ENCODE assay signal across 18 cellular contexts in genomic region chr2:185978634-185979405, GRCh38.
DNase-seq lines count a peak whose midpoint lies in the region; ATAC-seq, FAIRE-seq and TF ChIP-seq lines count a peak whose summit lies in the region.
"Had no signal": no experiment of that assay in that cellular context is flagged by ENCODE, and none has a peak within 500 bp of the region (broad histone marks: within the 10 kb centered on the region; RNA-seq: fewer than 3 reads in every experiment).

No MANE protein-coding gene starts in this region.

- H3K79me2 ChIP-seq in K562 (ENCODE audit: control insufficient read depth, insufficient read depth, low read length), result no peaks in the 10 kb centered on the region

- H3K27ac ChIP-seq in K562 (ENCODE audit: extremely low read depth, low read depth, low read length), result no peak overlapping the region
- H3K27ac ChIP-seq: adrenal gland, upper lobe of left lung had no signal

- DNase-seq in BJ (ENCODE audit: low read depth) (peak; percentile 74), M059J (ENCODE audit: low read depth) (peak; percentile 33), K562 (ENCODE audit: extremely low read depth in 1 of 4, low spot score in 3 of 4) (no peak), kidney tubule cell (ENCODE audit: low spot score) (peak; percentile 4), DMS53 (lab: John Stamatoyannopoulos, UW) (no peak)
- no peak for DNase-seq in effector CD8-positive, alpha-beta T cell (lab: John Stamatoyannopoulos, UW)
- DNase-seq: adrenal gland; Kasumi-1; NCI-H1694; NCI-H526; stimulated activated CD4-positive, alpha-beta T cell treated with anti-CD3 and anti-CD28 coated beads, Interleukin-12 subunit alpha, Interleukin-12 subunit beta, amount 100 ng/mL, for 4 hours; stimulated activated naive CD8-positive, alpha-beta T cell treated with anti-CD3 and anti-CD28 coated beads, Interleukin-15, Interleukin-2, amounts not matched to agents 100 U/mL and 50 U/mL, for 24 hours; T-helper 1 cell; upper lobe of left lung had no signal

- WGBS in K562 (ENCODE audit: insufficient coverage, low coverage, missing lambda C conversion rate), result 2% methylated on average over 3 of the region's 3 CpGs

- H3K9ac ChIP-seq in K562 (ENCODE audit: insufficient read depth in 1 of 2, low read depth in 2 of 2, low read length in 2 of 2), result no peak overlapping the region

- no peaks in the 10 kb centered on the region for H4K20me1 ChIP-seq in K562 (replicated peaks; ENCODE audit: control insufficient read depth, insufficient read depth, low read length)

- TF ChIP-seq RAD21 in K562 (CRISPR knock-in tag; conservative IDR thresholded peaks at IDR 0.05 in 1 of 2, IDR thresholded peaks at IDR 0.05 in 1 of 2), result no peak

- no peak for FAIRE-seq in K562 (lab: Jason Lieb, UNC)
- FAIRE-seq: GM19239 had no signal

- no peaks in the 10 kb centered on the region; the same call in 1 of the 2 replicates for H3K9me3 ChIP-seq in K562 (replicated peaks; ENCODE audit: control insufficient read depth, insufficient read depth, low read depth, low read length)
- H3K9me3 ChIP-seq: adrenal gland, upper lobe of left lung had no signal

- in situ Hi-C loops in K562 (cut with MboI), result no loop called here

- TF ChIP-seq CTCF in BJ (IDR thresholded peaks at IDR 0.05; ENCODE audit: insufficient read depth, low read depth, low read length) (no peak), K562 (IDR thresholded peaks at IDR 0.05 in 2 of 3, conservative IDR thresholded peaks at IDR 0.05 in 1 of 3; ENCODE audit: insufficient read depth in 2 of 3, low read depth in 1 of 3, low read length in 3 of 3) (no peak)

- TF ChIP-seq EP300 in K562 (IDR thresholded peaks at IDR 0.05; ENCODE audit: low read length), result no peak

- no peak for TF ChIP-seq POLR2A in K562 (conservative IDR thresholded peaks at IDR 0.05)

- CTCF ChIA-PET in BJ (lab: Yijun Ruan, JAX), result interaction anchor here (1.1 kb wide), 1 partner anchor 30 kb away, joined by 3 read pairs; no protein-coding TSS in a partner anchor
- CTCF ChIA-PET in K562 (lab: Yijun Ruan, JAX; ENCODE audit: low intra/inter-chr PET ratio), result no interaction called here

- no peaks in the 10 kb centered on the region for H3K4me1 ChIP-seq in K562 (replicated peaks in 1 of 2; ENCODE audit: control insufficient read depth in 2 of 2, insufficient read depth in 2 of 2, low read length in 2 of 2)
- H3K4me1 ChIP-seq: adrenal gland, upper lobe of left lung had no signal

- POLR2A ChIA-PET in BJ (lab: Charles Lee) (interaction anchor here (0.6 kb wide), 1 partner anchor 311 kb away, joined by 3 read pairs; no protein-coding TSS in a partner anchor), K562 (lab: Yijun Ruan, JAX) (no interaction called here)

- no peak overlapping the region for H3K4me2 ChIP-seq in K562 (ENCODE audit: insufficient read depth, low read length)

- intact Hi-C loops in K562 (cut with micrococcal nuclease), result no loop called here

- no peak overlapping the region for H2AFZ ChIP-seq in K562 (ENCODE audit: low read depth, low read length)

- no peaks in the 10 kb centered on the region for H3K9me1 ChIP-seq in K562 (ENCODE audit: control insufficient read depth, insufficient read depth, low read length)

- H3K27me3 ChIP-seq in BJ (ENCODE audit: control insufficient read depth, insufficient read depth, low read length) (no peaks in the 10 kb centered on the region), K562 (ENCODE audit: control insufficient read depth in 2 of 2, insufficient read depth in 2 of 2, low read length in 2 of 2) (no peaks in the 10 kb centered on the region)
- H3K27me3 ChIP-seq: adrenal gland, upper lobe of left lung had no signal

- ATAC-seq in K562 (no peak), HG02870 (IDR thresholded peaks at IDR 0.05; ENCODE audit: unreplicated experiment) (no peak), GM18520 (IDR thresholded peaks at IDR 0.05; ENCODE audit: unreplicated experiment) (no peak)
- ATAC-seq: left lobe of liver had no signal

- no peaks in the 10 kb centered on the region for H3K36me3 ChIP-seq in BJ (ENCODE audit: control insufficient read depth, insufficient read depth, low read length)
- no peaks in the 10 kb centered on the region for H3K36me3 ChIP-seq in K562 (ENCODE audit: control insufficient read depth, insufficient read depth, low read length)
- H3K36me3 ChIP-seq: adrenal gland, upper lobe of left lung had no signal

- H3K4me3 ChIP-seq in BJ (ENCODE audit: low read depth, low read length) (no peak overlapping the region), K562 (no peak overlapping the region)
- H3K4me3 ChIP-seq: adrenal gland, upper lobe of left lung had no signal

- no TSS peak for BruUV-seq in K562 (replicated peaks; lab: Mats Ljungman, UMichigan)

TF ChIP-seq in K562, 482 proteins besides CTCF, POLR2A, EP300 and RAD21:
- peak; percentile 19; the same call in 1 of the 2 replicates for TF ChIP-seq TFE3 (CRISPR knock-in tag; IDR thresholded peaks at IDR 0.05)
- no peak for TF ChIP-seq SREBF2 (CRISPR knock-in tag; IDR thresholded peaks at IDR 0.05)

Comparison
In these comparisons a context has a peak if more than half of its experiments do, and no peak if none do; other contexts are left out.
1. DNase-seq: peak in BJ (single experiment), M059J (single experiment) and kidney tubule cell (single experiment); none in K562 (0 of 4), effector CD8-positive, alpha-beta T cell (single experiment) and DMS53 (single experiment).